Comparison of ENCODE assay signal across 1 cellular context in genomic region chr12:89525824-89526770, GRCh38.
TF ChIP-seq lines count a peak whose summit lies in the region.

Gene POC1B, minus strand, starts transcription at chr12:89526047. Its CDS starts 152 bp downstream, at chr12:89525895.

TF ChIP-seq in HepG2, 621 proteins besides CTCF, POLR2A, EP300 and RAD21 (continued from another document and continues in another):
- TF ChIP-seq NCOA5 (CRISPR knock-in tag; IDR thresholded peaks at IDR 0.05): no peak
- TF ChIP-seq, protein P1, sequence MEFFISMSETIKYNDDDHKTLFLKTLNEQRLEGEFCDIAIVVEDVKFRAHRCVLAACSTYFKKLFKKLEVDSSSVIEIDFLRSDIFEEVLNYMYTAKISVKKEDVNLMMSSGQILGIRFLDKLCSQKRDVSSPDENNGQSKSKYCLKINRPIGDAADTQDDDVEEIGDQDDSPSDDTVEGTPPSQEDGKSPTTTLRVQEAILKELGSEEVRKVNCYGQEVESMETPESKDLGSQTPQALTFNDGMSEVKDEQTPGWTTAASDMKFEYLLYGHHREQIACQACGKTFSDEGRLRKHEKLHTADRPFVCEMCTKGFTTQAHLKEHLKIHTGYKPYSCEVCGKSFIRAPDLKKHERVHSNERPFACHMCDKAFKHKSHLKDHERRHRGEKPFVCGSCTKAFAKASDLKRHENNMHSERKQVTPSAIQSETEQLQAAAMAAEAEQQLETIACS (CRISPR knock-in tag; IDR thresholded peaks at IDR 0.05): peak; percentile 44; the same call in 1 of the 2 replicates
- TF ChIP-seq, protein P2, sequence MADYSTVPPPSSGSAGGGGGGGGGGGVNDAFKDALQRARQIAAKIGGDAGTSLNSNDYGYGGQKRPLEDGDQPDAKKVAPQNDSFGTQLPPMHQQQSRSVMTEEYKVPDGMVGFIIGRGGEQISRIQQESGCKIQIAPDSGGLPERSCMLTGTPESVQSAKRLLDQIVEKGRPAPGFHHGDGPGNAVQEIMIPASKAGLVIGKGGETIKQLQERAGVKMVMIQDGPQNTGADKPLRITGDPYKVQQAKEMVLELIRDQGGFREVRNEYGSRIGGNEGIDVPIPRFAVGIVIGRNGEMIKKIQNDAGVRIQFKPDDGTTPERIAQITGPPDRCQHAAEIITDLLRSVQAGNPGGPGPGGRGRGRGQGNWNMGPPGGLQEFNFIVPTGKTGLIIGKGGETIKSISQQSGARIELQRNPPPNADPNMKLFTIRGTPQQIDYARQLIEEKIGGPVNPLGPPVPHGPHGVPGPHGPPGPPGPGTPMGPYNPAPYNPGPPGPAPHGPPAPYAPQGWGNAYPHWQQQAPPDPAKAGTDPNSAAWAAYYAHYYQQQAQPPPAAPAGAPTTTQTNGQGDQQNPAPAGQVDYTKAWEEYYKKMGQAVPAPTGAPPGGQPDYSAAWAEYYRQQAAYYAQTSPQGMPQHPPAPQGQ (CRISPR knock-in tag; IDR thresholded peaks at IDR 0.05; ENCODE audit: borderline replicate concordance): no peak
- TF ChIP-seq USF2 (IDR thresholded peaks at IDR 0.05; ENCODE audit: low read depth, low read length): no peak
- no peak for TF ChIP-seq USF2 (CRISPR knock-in tag; IDR thresholded peaks at IDR 0.05; ENCODE audit: borderline replicate concordance)
- TF ChIP-seq ZNF841 (CRISPR knock-in tag; IDR thresholded peaks at IDR 0.05; ENCODE audit: borderline replicate concordance): peak; percentile 69; the same call in 1 of the 2 replicates
- 0 out of 2 replicates have a peak, but pooled peaks have one; percentile 40 for TF ChIP-seq ZSCAN29 (CRISPR knock-in tag; conservative IDR thresholded peaks at IDR 0.05)
- no peak for TF ChIP-seq SNRNP70 (IDR thresholded peaks at IDR 0.05; ENCODE audit: low read depth, low read length)
- peak; percentile 73 for TF ChIP-seq TARDBP (CRISPR knock-in tag; IDR thresholded peaks at IDR 0.05)
- TF ChIP-seq, protein P3, sequence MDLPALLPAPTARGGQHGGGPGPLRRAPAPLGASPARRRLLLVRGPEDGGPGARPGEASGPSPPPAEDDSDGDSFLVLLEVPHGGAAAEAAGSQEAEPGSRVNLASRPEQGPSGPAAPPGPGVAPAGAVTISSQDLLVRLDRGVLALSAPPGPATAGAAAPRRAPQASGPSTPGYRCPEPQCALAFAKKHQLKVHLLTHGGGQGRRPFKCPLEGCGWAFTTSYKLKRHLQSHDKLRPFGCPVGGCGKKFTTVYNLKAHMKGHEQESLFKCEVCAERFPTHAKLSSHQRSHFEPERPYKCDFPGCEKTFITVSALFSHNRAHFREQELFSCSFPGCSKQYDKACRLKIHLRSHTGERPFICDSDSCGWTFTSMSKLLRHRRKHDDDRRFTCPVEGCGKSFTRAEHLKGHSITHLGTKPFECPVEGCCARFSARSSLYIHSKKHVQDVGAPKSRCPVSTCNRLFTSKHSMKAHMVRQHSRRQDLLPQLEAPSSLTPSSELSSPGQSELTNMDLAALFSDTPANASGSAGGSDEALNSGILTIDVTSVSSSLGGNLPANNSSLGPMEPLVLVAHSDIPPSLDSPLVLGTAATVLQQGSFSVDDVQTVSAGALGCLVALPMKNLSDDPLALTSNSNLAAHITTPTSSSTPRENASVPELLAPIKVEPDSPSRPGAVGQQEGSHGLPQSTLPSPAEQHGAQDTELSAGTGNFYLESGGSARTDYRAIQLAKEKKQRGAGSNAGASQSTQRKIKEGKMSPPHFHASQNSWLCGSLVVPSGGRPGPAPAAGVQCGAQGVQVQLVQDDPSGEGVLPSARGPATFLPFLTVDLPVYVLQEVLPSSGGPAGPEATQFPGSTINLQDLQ (CRISPR knock-in tag; IDR thresholded peaks at IDR 0.05): no peak
- no peak; the same call in 1 of the 2 replicates for TF ChIP-seq ZNF274 (CRISPR knock-in tag; IDR thresholded peaks at IDR 0.05)
- TF ChIP-seq ZNF205 (CRISPR knock-in tag; IDR thresholded peaks at IDR 0.05): peak; percentile 72; the same call in 1 of the 2 replicates
- no peak for TF ChIP-seq ZNF644 (CRISPR knock-in tag; IDR thresholded peaks at IDR 0.05; ENCODE audit: low read depth)
- TF ChIP-seq HNF4G (IDR thresholded peaks at IDR 0.05; ENCODE audit: borderline replicate concordance, low read depth, low read length): no peak
- TF ChIP-seq HNF4G (CRISPR knock-in tag; IDR thresholded peaks at IDR 0.05; ENCODE audit: borderline replicate concordance, low read depth): 0 out of 2 replicates have a peak, but pooled peaks have one; percentile 25
- TF ChIP-seq ZSCAN31 (CRISPR knock-in tag; IDR thresholded peaks at IDR 0.05; ENCODE audit: low read depth): no peak
- TF ChIP-seq, protein P4, sequence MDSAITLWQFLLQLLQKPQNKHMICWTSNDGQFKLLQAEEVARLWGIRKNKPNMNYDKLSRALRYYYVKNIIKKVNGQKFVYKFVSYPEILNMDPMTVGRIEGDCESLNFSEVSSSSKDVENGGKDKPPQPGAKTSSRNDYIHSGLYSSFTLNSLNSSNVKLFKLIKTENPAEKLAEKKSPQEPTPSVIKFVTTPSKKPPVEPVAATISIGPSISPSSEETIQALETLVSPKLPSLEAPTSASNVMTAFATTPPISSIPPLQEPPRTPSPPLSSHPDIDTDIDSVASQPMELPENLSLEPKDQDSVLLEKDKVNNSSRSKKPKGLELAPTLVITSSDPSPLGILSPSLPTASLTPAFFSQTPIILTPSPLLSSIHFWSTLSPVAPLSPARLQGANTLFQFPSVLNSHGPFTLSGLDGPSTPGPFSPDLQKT (CRISPR knock-in tag; IDR thresholded peaks at IDR 0.05; ENCODE audit: borderline replicate concordance): no peak
- 0 out of 2 replicates have a peak, but pooled peaks have one; percentile 28 for TF ChIP-seq ZNF761 (CRISPR knock-in tag; conservative IDR thresholded peaks at IDR 0.05)
- no peak for TF ChIP-seq ZNF530 (CRISPR knock-in tag; IDR thresholded peaks at IDR 0.05; ENCODE audit: low read depth)
- no peak; the same call in 1 of the 2 replicates for TF ChIP-seq EEA1 (CRISPR knock-in tag; IDR thresholded peaks at IDR 0.05; ENCODE audit: borderline replicate concordance)
- TF ChIP-seq ZNF292 (CRISPR knock-in tag; IDR thresholded peaks at IDR 0.05; ENCODE audit: borderline replicate concordance, low read depth): peak; percentile 63; the same call in 1 of the 2 replicates
- TF ChIP-seq CSRNP1 (CRISPR knock-in tag; IDR thresholded peaks at IDR 0.05): no peak
- no peak for TF ChIP-seq SCMH1 (CRISPR knock-in tag; IDR thresholded peaks at IDR 0.05; ENCODE audit: borderline replicate concordance)
- no peak for TF ChIP-seq SP4 (CRISPR knock-in tag; IDR thresholded peaks at IDR 0.05)
- 0 out of 2 replicates have a peak, but pooled peaks have one; percentile 32 for TF ChIP-seq TRIM24 (CRISPR knock-in tag; IDR thresholded peaks at IDR 0.05)
- TF ChIP-seq RFX5 (IDR thresholded peaks at IDR 0.05; ENCODE audit: low read depth, low read length): no peak
- no peak for TF ChIP-seq ZNF121 (CRISPR knock-in tag; IDR thresholded peaks at IDR 0.05)
- TF ChIP-seq SIX1 (CRISPR knock-in tag; IDR thresholded peaks at IDR 0.05; ENCODE audit: borderline replicate concordance): 0 out of 2 replicates have a peak, but pooled peaks have one; percentile 40
- TF ChIP-seq ZNF570 (CRISPR knock-in tag; IDR thresholded peaks at IDR 0.05; ENCODE audit: borderline replicate concordance): 0 out of 2 replicates have a peak, but pooled peaks have one; percentile 37
- no peak for TF ChIP-seq ZBTB8A (CRISPR knock-in tag; IDR thresholded peaks at IDR 0.05; ENCODE audit: borderline replicate concordance, low read depth)
- peak; percentile 59; the same call in 1 of the 2 replicates for TF ChIP-seq TFE3 (CRISPR knock-in tag; IDR thresholded peaks at IDR 0.05)
- TF ChIP-seq ZNF674 (CRISPR knock-in tag; IDR thresholded peaks at IDR 0.05; ENCODE audit: low read depth): no peak
- TF ChIP-seq, protein P5, sequence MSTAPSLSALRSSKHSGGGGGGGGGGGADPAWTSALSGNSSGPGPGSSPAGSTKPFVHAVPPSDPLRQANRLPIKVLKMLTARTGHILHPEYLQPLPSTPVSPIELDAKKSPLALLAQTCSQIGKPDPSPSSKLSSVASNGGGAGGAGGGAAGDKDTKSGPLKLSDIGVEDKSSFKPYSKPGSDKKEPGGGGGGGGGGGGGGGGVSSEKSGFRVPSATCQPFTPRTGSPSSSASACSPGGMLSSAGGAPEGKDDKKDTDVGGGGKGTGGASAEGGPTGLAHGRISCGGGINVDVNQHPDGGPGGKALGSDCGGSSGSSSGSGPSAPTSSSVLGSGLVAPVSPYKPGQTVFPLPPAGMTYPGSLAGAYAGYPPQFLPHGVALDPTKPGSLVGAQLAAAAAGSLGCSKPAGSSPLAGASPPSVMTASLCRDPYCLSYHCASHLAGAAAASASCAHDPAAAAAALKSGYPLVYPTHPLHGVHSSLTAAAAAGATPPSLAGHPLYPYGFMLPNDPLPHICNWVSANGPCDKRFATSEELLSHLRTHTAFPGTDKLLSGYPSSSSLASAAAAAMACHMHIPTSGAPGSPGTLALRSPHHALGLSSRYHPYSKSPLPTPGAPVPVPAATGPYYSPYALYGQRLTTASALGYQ (CRISPR knock-in tag; IDR thresholded peaks at IDR 0.05): no peak; the same call in 1 of the 2 replicates
- TF ChIP-seq ZNF660 (CRISPR knock-in tag; IDR thresholded peaks at IDR 0.05; ENCODE audit: borderline replicate concordance, low read depth): no peak
- TF ChIP-seq, protein P6, sequence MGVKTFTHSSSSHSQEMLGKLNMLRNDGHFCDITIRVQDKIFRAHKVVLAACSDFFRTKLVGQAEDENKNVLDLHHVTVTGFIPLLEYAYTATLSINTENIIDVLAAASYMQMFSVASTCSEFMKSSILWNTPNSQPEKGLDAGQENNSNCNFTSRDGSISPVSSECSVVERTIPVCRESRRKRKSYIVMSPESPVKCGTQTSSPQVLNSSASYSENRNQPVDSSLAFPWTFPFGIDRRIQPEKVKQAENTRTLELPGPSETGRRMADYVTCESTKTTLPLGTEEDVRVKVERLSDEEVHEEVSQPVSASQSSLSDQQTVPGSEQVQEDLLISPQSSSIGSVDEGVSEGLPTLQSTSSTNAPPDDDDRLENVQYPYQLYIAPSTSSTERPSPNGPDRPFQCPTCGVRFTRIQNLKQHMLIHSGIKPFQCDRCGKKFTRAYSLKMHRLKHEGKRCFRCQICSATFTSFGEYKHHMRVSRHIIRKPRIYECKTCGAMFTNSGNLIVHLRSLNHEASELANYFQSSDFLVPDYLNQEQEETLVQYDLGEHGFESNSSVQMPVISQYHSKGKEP (CRISPR knock-in tag; IDR thresholded peaks at IDR 0.05): no peak
- TF ChIP-seq PAX8 (CRISPR knock-in tag; IDR thresholded peaks at IDR 0.05; ENCODE audit: borderline replicate concordance): no peak
- TF ChIP-seq SOX6 (IDR thresholded peaks at IDR 0.05): no peak
- peak; percentile 71 for TF ChIP-seq SOX6 (CRISPR knock-in tag; IDR thresholded peaks at IDR 0.05)
- TF ChIP-seq NR2F1 (CRISPR knock-in tag; IDR thresholded peaks at IDR 0.05): no peak
- peak; percentile 75; the same call in 1 of the 2 replicates for TF ChIP-seq NR0B2 (CRISPR knock-in tag; IDR thresholded peaks at IDR 0.05)
- TF ChIP-seq PTBP1 (IDR thresholded peaks at IDR 0.05; ENCODE audit: low read depth, low read length, poor library complexity, severe bottlenecking): no peak
- TF ChIP-seq ZFY (CRISPR knock-in tag; IDR thresholded peaks at IDR 0.05): peak; percentile 76; the same call in 1 of the 2 replicates
- TF ChIP-seq ISX (CRISPR knock-in tag; conservative IDR thresholded peaks at IDR 0.05): no peak
- TF ChIP-seq RARG (CRISPR knock-in tag; IDR thresholded peaks at IDR 0.05; ENCODE audit: low read depth): no peak
- peak; percentile 95 for TF ChIP-seq ZNF605 (CRISPR knock-in tag; IDR thresholded peaks at IDR 0.05)
- peak; percentile 19; the same call in 1 of the 2 replicates for TF ChIP-seq ZBTB7B (CRISPR knock-in tag; IDR thresholded peaks at IDR 0.05)
- TF ChIP-seq MED13 (CRISPR knock-in tag; IDR thresholded peaks at IDR 0.05): peak; percentile 46; the same call in 1 of the 2 replicates
- TF ChIP-seq SP140L (CRISPR knock-in tag; IDR thresholded peaks at IDR 0.05; ENCODE audit: borderline replicate concordance): no peak
